Comparison of ENCODE assay signal across 15 cellular contexts in genomic region chr12:56679834-56680575, GRCh38. TPM values are rescaled to one million over a fixed set of nuclear protein-coding genes. Genes with fewer than 3 reads are reported as not detected.
A peak's percentile ranks its signal among the peaks of the same experiment; 100 is the strongest.
DNase-seq lines count a peak whose midpoint lies in the region; ATAC-seq, FAIRE-seq and TF ChIP-seq lines count a peak whose summit lies in the region.
"Had no signal": no experiment of that assay in that cellular context is flagged by ENCODE, and none has a peak within 500 bp of the region (broad histone marks: within the 10 kb centered on the region; RNA-seq: fewer than 3 reads in every experiment).

No MANE protein-coding gene starts in this region.

- TF ChIP-seq EP300 in HepG2 (IDR thresholded peaks at IDR 0.05; ENCODE audit: low read depth in 2 of 2, low read length in 2 of 2) (no peak), HepG2 (CRISPR knock-in tag; IDR thresholded peaks at IDR 0.05; ENCODE audit: borderline replicate concordance) (no peak)

- H3K27me3 ChIP-seq in right lobe of liver: no peaks in the 10 kb centered on the region
- H3K27me3 ChIP-seq in HepG2 (ENCODE audit: control insufficient read depth in 1 of 2, insufficient read depth in 2 of 2, low read length in 2 of 2): no peaks in the 10 kb centered on the region
- H3K27me3 ChIP-seq: testis had no signal

- DNase-seq in right lobe of liver: peak in 2 of 3 donors; percentile 12 to 31
- no peak for DNase-seq in HepG2 (ENCODE audit: low spot score)
- no peak for DNase-seq in T-helper 2 cell treated with Interferon-gamma antibody and Interleukin-4, amounts not matched to agents 5 μg/mL and 100 μg/mL, for 36 hours (ENCODE audit: low spot score)
- DNase-seq in immature natural killer cell: no peak
- DNase-seq in stimulated activated naive CD8-positive, alpha-beta T cell treated with anti-CD3 and anti-CD28 coated beads, Interleukin-15, amount 100 ng/mL, for 72 hours: no peak
- DNase-seq in stimulated activated CD4-positive, alpha-beta T cell treated with anti-CD3 and anti-CD28 coated beads, Interleukin-4, amount 100 ng/mL, for 24 hours: no peak
- no peak for DNase-seq in pons (ENCODE audit: low spot score)
- DNase-seq: foreskin fibroblast, NCI-H187, NCI-H524 treated with DMSO at 0.1 percent for 48 hours, testis had no signal

- no peak for TF ChIP-seq CTCF in right lobe of liver (IDR thresholded peaks at IDR 0.05)
- no peak for TF ChIP-seq CTCF in HepG2 (CRISPR knock-in tag; IDR thresholded peaks at IDR 0.05)

- H3K4me1 ChIP-seq in right lobe of liver (peaks cover 0 to 50% (median 14%) of the 10 kb centered on the region in 4 donors), HepG2 (ENCODE audit: insufficient read depth, low read length) (peaks cover 80% of the 10 kb centered on the region)

- peaks cover 38% of the 10 kb centered on the region for H3K4me1 Mint-ChIP-seq in T-helper 2 cell treated with Interferon-gamma antibody and Interleukin-4, amounts not matched to agents 5 μg/mL and 100 μg/mL, for 36 hours (ENCODE audit: low read depth)
- H3K4me1 Mint-ChIP-seq in immature natural killer cell: peaks cover 65 to 74% of the 10 kb centered on the region in 2 donors
- peaks cover 90% of the 10 kb centered on the region for H3K4me1 Mint-ChIP-seq in stimulated activated naive CD8-positive, alpha-beta T cell treated with anti-CD3 and anti-CD28 coated beads, Interleukin-15, amount 100 ng/mL, for 72 hours

- H3K9me3 ChIP-seq in right lobe of liver (no peaks in the 10 kb centered on the region), HepG2 (ENCODE audit: low read length) (no peaks in the 10 kb centered on the region)
- H3K9me3 ChIP-seq: testis had no signal

- in situ Hi-C loops in HepG2 (cut with HindIII; ENCODE audit: extremely low pct_ligation_motif_present, low pct_unique_long_range_greater_than_20kb): no loop called here

- H3K4me3 Mint-ChIP-seq in T-helper 2 cell treated with Interferon-gamma antibody and Interleukin-4, amounts not matched to agents 5 μg/mL and 100 μg/mL, for 36 hours: no peak overlapping the region
- H3K4me3 Mint-ChIP-seq in immature natural killer cell: peak overlapping the region in 1 of 5 donors; percentile 21
- peak overlapping the region; percentile 29 to 44 for H3K4me3 Mint-ChIP-seq in stimulated activated naive CD8-positive, alpha-beta T cell treated with anti-CD3 and anti-CD28 coated beads, Interleukin-15, amount 100 ng/mL, for 72 hours
- H3K4me3 Mint-ChIP-seq: B cell had no signal

- H3K79me2 ChIP-seq in HepG2 (ENCODE audit: insufficient read depth, low read length): peaks cover 96% of the 10 kb centered on the region

- intact Hi-C loops in right lobe of liver (cut with DNase I) (no loop called here), HepG2 (cut with micrococcal nuclease; ENCODE audit: unreplicated experiment) (no loop called here)

- POLR2A ChIA-PET in HepG2 (lab: Yijun Ruan, JAX): interaction anchor here (0.6 to 1.0 kb wide), 4 partner anchors 8 to 43 kb away, joined by 3 to 5 read pairs (median 4); partner anchors contain the start of gene PTGES3

- no peak for FAIRE-seq in HepG2 (lab: Jason Lieb, UNC)

- H3K9ac ChIP-seq in HepG2 (ENCODE audit: insufficient read depth, low read depth, low read length): no peak overlapping the region

- CTCF ChIA-PET in HepG2 (lab: Yijun Ruan, JAX; ENCODE audit: low intra/inter-chr PET ratio, low total read pairs): no interaction called here

- no peak overlapping the region for H3K4me2 ChIP-seq in HepG2 (ENCODE audit: low read depth, low read length)

- H4K20me1 ChIP-seq in HepG2 (ENCODE audit: insufficient read depth, low read length): peaks cover 81% of the 10 kb centered on the region

- H3K36me3 ChIP-seq in right lobe of liver: peaks cover 0 to 13% (median under 1%) of the 10 kb centered on the region in 4 donors
- H3K36me3 ChIP-seq in HepG2 (replicated peaks in 1 of 2; ENCODE audit: control insufficient read depth in 1 of 2, insufficient read depth in 2 of 2, low read length in 2 of 2): peaks cover 6 to 31% of the 10 kb centered on the region in 2 experiments; a peak in 3 of 5 replicates

- TF ChIP-seq POLR2A in right lobe of liver (IDR thresholded peaks at IDR 0.05): no peak
- TF ChIP-seq POLR2A in HepG2 (IDR thresholded peaks at IDR 0.05; ENCODE audit: insufficient read depth in 1 of 2, low read depth in 2 of 2, low read length in 2 of 2): 0 out of 4 replicates have a peak, but pooled peaks of 1 of the 2 experiments have one; percentile 13

- H3K27ac Mint-ChIP-seq in T-helper 2 cell treated with Interferon-gamma antibody and Interleukin-4, amounts not matched to agents 5 μg/mL and 100 μg/mL, for 36 hours: peak overlapping the region; percentile 1
- H3K27ac Mint-ChIP-seq in immature natural killer cell: peak overlapping the region in 5 of 6 donors; percentile 17 to 65 (median 51)
- peak overlapping the region; percentile 6 to 59 for H3K27ac Mint-ChIP-seq in stimulated activated naive CD8-positive, alpha-beta T cell treated with anti-CD3 and anti-CD28 coated beads, Interleukin-15, amount 100 ng/mL, for 72 hours
- H3K27ac Mint-ChIP-seq: B cell had no signal

- no peaks in the 10 kb centered on the region for H3K9me3 Mint-ChIP-seq in T-helper 2 cell treated with Interferon-gamma antibody and Interleukin-4, amounts not matched to agents 5 μg/mL and 100 μg/mL, for 36 hours
- no peaks in the 10 kb centered on the region for H3K9me3 Mint-ChIP-seq in immature natural killer cell
- no peaks in the 10 kb centered on the region for H3K9me3 Mint-ChIP-seq in stimulated activated naive CD8-positive, alpha-beta T cell treated with anti-CD3 and anti-CD28 coated beads, Interleukin-15, amount 100 ng/mL, for 72 hours

- ATAC-seq in right lobe of liver (no peak), HepG2 (no peak), GM18511 (IDR thresholded peaks at IDR 0.05; ENCODE audit: unreplicated experiment) (no peak)
- ATAC-seq in stimulated activated naive CD8-positive, alpha-beta T cell treated with anti-CD3 and anti-CD28 coated beads, Interleukin-15, amount 100 ng/mL, for 72 hours: no peak

- H3K27ac ChIP-seq in right lobe of liver (no peak overlapping the region), HepG2 (ENCODE audit: extremely low read length, insufficient read depth, low read length) (no peak overlapping the region)
- H3K27ac ChIP-seq: skin epidermis, testis had no signal

- H3K27me3 Mint-ChIP-seq in T-helper 2 cell treated with Interferon-gamma antibody and Interleukin-4, amounts not matched to agents 5 μg/mL and 100 μg/mL, for 36 hours (ENCODE audit: low read depth): no peaks in the 10 kb centered on the region
- peaks cover 6 to 10% (median 7%) of the 10 kb centered on the region in 3 donors for H3K27me3 Mint-ChIP-seq in immature natural killer cell (ENCODE audit: low read depth in 3 of 3)
- no peaks in the 10 kb centered on the region for H3K27me3 Mint-ChIP-seq in stimulated activated naive CD8-positive, alpha-beta T cell treated with anti-CD3 and anti-CD28 coated beads, Interleukin-15, amount 100 ng/mL, for 72 hours
- H3K27me3 Mint-ChIP-seq: B cell had no signal

- WGBS in right lobe of liver (ENCODE audit: insufficient coverage, low coverage, low lambda C conversion rate, missing lambda C conversion rate): 69% methylated on average over 13 of the region's 15 CpGs
- 92% methylated on average over 15 of the region's 15 CpGs for WGBS in HepG2 (ENCODE audit: low lambda C conversion rate)

- TF ChIP-seq RAD21 in HepG2 (CRISPR knock-in tag; IDR thresholded peaks at IDR 0.05): no peak

- H3K4me3 ChIP-seq in right lobe of liver (no peak overlapping the region), HepG2 (replicated peaks in 1 of 3; ENCODE audit: insufficient read depth in 1 of 3, low read depth in 2 of 3, low read length in 3 of 3) (no peak overlapping the region)
- H3K4me3 ChIP-seq: lung, skin epidermis, testis had no signal

- H2AFZ ChIP-seq in HepG2 (ENCODE audit: low read length): no peak overlapping the region

- H3K36me3 Mint-ChIP-seq in T-helper 2 cell treated with Interferon-gamma antibody and Interleukin-4, amounts not matched to agents 5 μg/mL and 100 μg/mL, for 36 hours (ENCODE audit: low read depth): peaks cover 62% of the 10 kb centered on the region
- H3K36me3 Mint-ChIP-seq in immature natural killer cell: peaks cover 3 to 4% (median 4%) of the 10 kb centered on the region in 3 donors

- no TSS peak for BruUV-seq in HepG2 (replicated peaks; lab: Mats Ljungman, UMichigan)

RNA-seq across cellular contexts. Expression of gene PTGES3, which starts 8.1 kb away (rescaled TPM):
- total RNA-seq in right lobe of liver: 100 to 1,000 TPM in 2 of 6 experiments, 10 to 100 TPM in 4; 70.0 to 184 (median 81.8) TPM
- total RNA-seq in HepG2 (2016; rRNA removed; fragmentation: Illumina TruSeq; extraction: Trizol): 159 and 290 TPM in 2 replicates
- 36.7 and 44.1 TPM in 2 replicates for total RNA-seq in HepG2 (2016; cell fraction: cytosol; rRNA removed; fragmentation: Illumina TruSeq; extraction: Trizol; ENCODE audit: low read depth)
- total RNA-seq in HepG2 (2016; cell fraction: insoluble cytoplasmic fraction; rRNA removed; fragmentation: Illumina TruSeq; extraction: Trizol): 170 and 269 TPM in 2 replicates
- 155 and 168 TPM in 2 replicates for total RNA-seq in HepG2 (2016; cell fraction: membrane; rRNA removed; fragmentation: Illumina TruSeq; extraction: Trizol)
- total RNA-seq in HepG2 (2016; cell fraction: nucleus; rRNA removed; fragmentation: Illumina TruSeq; extraction: Trizol): 118 and 124 TPM in 2 replicates
- 43.7 and 54.4 TPM in 2 replicates for polyA plus RNA-seq in HepG2 (2011; rRNA removed)
- polyA plus RNA-seq in HepG2 (2011; cell fraction: cytosol; rRNA removed): 23.9 and 37.8 TPM in 2 replicates
- polyA plus RNA-seq in HepG2 (2011; cell fraction: nucleus; rRNA removed): 16.1 and 21.1 TPM in 2 replicates
- 244 and 265 TPM in 2 replicates for polyA plus RNA-seq in HepG2 (2012)
- 58.0 and 58.7 TPM in 2 replicates for polyA plus RNA-seq in HepG2 (2016; cell fraction: cytosol; fragmentation: Illumina TruSeq; extraction: Trizol; ENCODE audit: low read depth)
- polyA plus RNA-seq in HepG2 (2016; cell fraction: insoluble cytoplasmic fraction; fragmentation: Illumina TruSeq; extraction: Trizol; ENCODE audit: low read depth): 452 and 465 TPM in 2 replicates
- 140 and 145 TPM in 2 replicates for polyA plus RNA-seq in HepG2 (2016; cell fraction: membrane; fragmentation: Illumina TruSeq; extraction: Trizol; ENCODE audit: low read depth)
- 228 and 240 TPM in 2 replicates for polyA plus RNA-seq in HepG2 (2016; cell fraction: nucleus; fragmentation: Illumina TruSeq; extraction: Trizol; ENCODE audit: insufficient read depth, low read depth)
- 15.3 and 29.9 TPM in 2 replicates for polyA minus RNA-seq in HepG2 (2011; rRNA and poly(A)+ RNA removed; ENCODE audit: low replicate concordance)
- 57.2 and 64.6 TPM in 2 replicates for polyA minus RNA-seq in HepG2 (2011; cell fraction: cytosol; rRNA and poly(A)+ RNA removed)
- polyA minus RNA-seq in HepG2 (2011; cell fraction: nucleus; rRNA and poly(A)+ RNA removed): 23.0 and 29.1 TPM in 2 replicates
- 100 to 1,000 TPM; 175 to 222 (median 180) TPM for polyA plus RNA-seq in immature natural killer cell

RNA-seq across cellular contexts. Expression of gene ATP5F1B, which starts 34.2 kb away (rescaled TPM):
- total RNA-seq in right lobe of liver (100 to 1,000 TPM; 346 to 535 (median 362) TPM), HepG2 (2016; rRNA removed; fragmentation: Illumina TruSeq; extraction: Trizol) (1,051 and 1,399 TPM in 2 replicates)
- 224 and 228 TPM in 2 replicates for total RNA-seq in HepG2 (2016; cell fraction: cytosol; rRNA removed; fragmentation: Illumina TruSeq; extraction: Trizol; ENCODE audit: low read depth)
- 1,021 and 1,411 TPM in 2 replicates for total RNA-seq in HepG2 (2016; cell fraction: insoluble cytoplasmic fraction; rRNA removed; fragmentation: Illumina TruSeq; extraction: Trizol)
- total RNA-seq in HepG2 (2016; cell fraction: membrane; rRNA removed; fragmentation: Illumina TruSeq; extraction: Trizol): 344 and 367 TPM in 2 replicates
- 359 and 382 TPM in 2 replicates for total RNA-seq in HepG2 (2016; cell fraction: nucleus; rRNA removed; fragmentation: Illumina TruSeq; extraction: Trizol)
- polyA plus RNA-seq in HepG2 (2011; rRNA removed) (985 and 1,180 TPM in 2 replicates), immature natural killer cell (1,000 to 10,000 TPM in 1 of 3 donors, 100 to 1,000 TPM in 2; 795 to 1,475 (median 867) TPM)
- polyA plus RNA-seq in HepG2 (2011; cell fraction: cytosol; rRNA removed): 961 and 1,057 TPM in 2 replicates
- polyA plus RNA-seq in HepG2 (2011; cell fraction: nucleus; rRNA removed): 521 and 614 TPM in 2 replicates
- 690 and 871 TPM in 2 replicates for polyA plus RNA-seq in HepG2 (2012)
- 156 and 174 TPM in 2 replicates for polyA plus RNA-seq in HepG2 (2016; cell fraction: cytosol; fragmentation: Illumina TruSeq; extraction: Trizol; ENCODE audit: low read depth)
- 1,081 and 1,136 TPM in 2 replicates for polyA plus RNA-seq in HepG2 (2016; cell fraction: insoluble cytoplasmic fraction; fragmentation: Illumina TruSeq; extraction: Trizol; ENCODE audit: low read depth)
- polyA plus RNA-seq in HepG2 (2016; cell fraction: membrane; fragmentation: Illumina TruSeq; extraction: Trizol; ENCODE audit: low read depth): 252 and 280 TPM in 2 replicates
- polyA plus RNA-seq in HepG2 (2016; cell fraction: nucleus; fragmentation: Illumina TruSeq; extraction: Trizol; ENCODE audit: insufficient read depth, low read depth): 530 and 544 TPM in 2 replicates
- polyA minus RNA-seq in HepG2 (2011; rRNA and poly(A)+ RNA removed; ENCODE audit: low replicate concordance): 2,113 and 3,228 TPM in 2 replicates
- polyA minus RNA-seq in HepG2 (2011; cell fraction: cytosol; rRNA and poly(A)+ RNA removed): 569 and 591 TPM in 2 replicates
- polyA minus RNA-seq in HepG2 (2011; cell fraction: nucleus; rRNA and poly(A)+ RNA removed): 160 and 202 TPM in 2 replicates

RNA-seq across cellular contexts. Expression of gene NACA, which starts 45.1 kb away (rescaled TPM):
- total RNA-seq in right lobe of liver: 100 to 1,000 TPM; 218 to 501 (median 330) TPM
- total RNA-seq in HepG2 (2016; rRNA removed; fragmentation: Illumina TruSeq; extraction: Trizol): 1,700 and 2,295 TPM in 2 replicates
- total RNA-seq in HepG2 (2016; cell fraction: cytosol; rRNA removed; fragmentation: Illumina TruSeq; extraction: Trizol; ENCODE audit: low read depth): 1,346 and 1,631 TPM in 2 replicates
- total RNA-seq in HepG2 (2016; cell fraction: insoluble cytoplasmic fraction; rRNA removed; fragmentation: Illumina TruSeq; extraction: Trizol): 1,693 and 2,342 TPM in 2 replicates
- 2,301 and 2,703 TPM in 2 replicates for total RNA-seq in HepG2 (2016; cell fraction: membrane; rRNA removed; fragmentation: Illumina TruSeq; extraction: Trizol)
- total RNA-seq in HepG2 (2016; cell fraction: nucleus; rRNA removed; fragmentation: Illumina TruSeq; extraction: Trizol): 536 and 558 TPM in 2 replicates
- polyA plus RNA-seq in HepG2 (2011; rRNA removed): 688 and 799 TPM in 2 replicates
- 537 and 762 TPM in 2 replicates for polyA plus RNA-seq in HepG2 (2011; cell fraction: cytosol; rRNA removed)
- 98.1 and 131 TPM in 2 replicates for polyA plus RNA-seq in HepG2 (2011; cell fraction: nucleus; rRNA removed)
- polyA plus RNA-seq in HepG2 (2012): 1,697 and 1,960 TPM in 2 replicates
- polyA plus RNA-seq in HepG2 (2016; cell fraction: cytosol; fragmentation: Illumina TruSeq; extraction: Trizol; ENCODE audit: low read depth): 1,551 and 1,609 TPM in 2 replicates
- polyA plus RNA-seq in HepG2 (2016; cell fraction: insoluble cytoplasmic fraction; fragmentation: Illumina TruSeq; extraction: Trizol; ENCODE audit: low read depth): 1,930 and 2,097 TPM in 2 replicates
- 2,028 and 2,269 TPM in 2 replicates for polyA plus RNA-seq in HepG2 (2016; cell fraction: membrane; fragmentation: Illumina TruSeq; extraction: Trizol; ENCODE audit: low read depth)
- polyA plus RNA-seq in HepG2 (2016; cell fraction: nucleus; fragmentation: Illumina TruSeq; extraction: Trizol; ENCODE audit: insufficient read depth, low read depth): 833 and 868 TPM in 2 replicates
- 250 and 557 TPM in 2 replicates for polyA minus RNA-seq in HepG2 (2011; rRNA and poly(A)+ RNA removed; ENCODE audit: low replicate concordance)
- 139 and 145 TPM in 2 replicates for polyA minus RNA-seq in HepG2 (2011; cell fraction: cytosol; rRNA and poly(A)+ RNA removed)
- 70.6 and 115 TPM in 2 replicates for polyA minus RNA-seq in HepG2 (2011; cell fraction: nucleus; rRNA and poly(A)+ RNA removed)
- 100 to 1,000 TPM; 662 to 819 (median 747) TPM for polyA plus RNA-seq in immature natural killer cell

RNA-seq across cellular contexts. Expression of gene BAZ2A, which starts 49.9 kb away (rescaled TPM):
- total RNA-seq in right lobe of liver (10 to 100 TPM; 21.8 to 45.7 (median 33.4) TPM), HepG2 (2016; rRNA removed; fragmentation: Illumina TruSeq; extraction: Trizol) (21.8 and 25.5 TPM in 2 replicates)
- total RNA-seq in HepG2 (2016; cell fraction: cytosol; rRNA removed; fragmentation: Illumina TruSeq; extraction: Trizol; ENCODE audit: low read depth): 7.5 and 9.3 TPM in 2 replicates
- total RNA-seq in HepG2 (2016; cell fraction: insoluble cytoplasmic fraction; rRNA removed; fragmentation: Illumina TruSeq; extraction: Trizol): 19.6 and 20.3 TPM in 2 replicates
- 10.4 and 11.5 TPM in 2 replicates for total RNA-seq in HepG2 (2016; cell fraction: membrane; rRNA removed; fragmentation: Illumina TruSeq; extraction: Trizol)
- total RNA-seq in HepG2 (2016; cell fraction: nucleus; rRNA removed; fragmentation: Illumina TruSeq; extraction: Trizol): 26.9 and 27.3 TPM in 2 replicates
- polyA plus RNA-seq in HepG2 (2011; rRNA removed) (63.5 and 73.5 TPM in 2 replicates), immature natural killer cell (10 to 100 TPM in 2 of 3 donors, 1 to 10 TPM in 1; 6.5 to 37.5 (median 11.9) TPM)
- polyA plus RNA-seq in HepG2 (2011; cell fraction: cytosol; rRNA removed): 26.0 and 27.6 TPM in 2 replicates
- 119 and 134 TPM in 2 replicates for polyA plus RNA-seq in HepG2 (2011; cell fraction: nucleus; rRNA removed)
- 46.0 and 50.1 TPM in 2 replicates for polyA plus RNA-seq in HepG2 (2012)
- polyA plus RNA-seq in HepG2 (2016; cell fraction: cytosol; fragmentation: Illumina TruSeq; extraction: Trizol; ENCODE audit: low read depth): 0.96 and 1.7 TPM in 2 replicates
- 18.5 and 25.0 TPM in 2 replicates for polyA plus RNA-seq in HepG2 (2016; cell fraction: insoluble cytoplasmic fraction; fragmentation: Illumina TruSeq; extraction: Trizol; ENCODE audit: low read depth)
- polyA plus RNA-seq in HepG2 (2016; cell fraction: membrane; fragmentation: Illumina TruSeq; extraction: Trizol; ENCODE audit: low read depth): 4.6 and 4.7 TPM in 2 replicates
- polyA plus RNA-seq in HepG2 (2016; cell fraction: nucleus; fragmentation: Illumina TruSeq; extraction: Trizol; ENCODE audit: insufficient read depth, low read depth): 52.0 and 52.8 TPM in 2 replicates
- polyA minus RNA-seq in HepG2 (2011; rRNA and poly(A)+ RNA removed; ENCODE audit: low replicate concordance): 99.4 and 117 TPM in 2 replicates
- 47.0 and 52.8 TPM in 2 replicates for polyA minus RNA-seq in HepG2 (2011; cell fraction: cytosol; rRNA and poly(A)+ RNA removed)
- polyA minus RNA-seq in HepG2 (2011; cell fraction: nucleus; rRNA and poly(A)+ RNA removed): 86.6 and 108 TPM in 2 replicates

Comparison
In these comparisons a context has a peak if more than half of its experiments do, and no peak if none do; other contexts are left out.
1. DNase-seq: peak in right lobe of liver (2 of 3); none in HepG2 (single experiment), T-helper 2 cell treated with Interferon-gamma antibody and Interleukin-4, amounts not matched to agents 5 μg/mL and 100 μg/mL, for 36 hours (single experiment), immature natural killer cell (0 of 3), stimulated activated naive CD8-positive, alpha-beta T cell treated with anti-CD3 and anti-CD28 coated beads, Interleukin-15, amount 100 ng/mL, for 72 hours (0 of 2), stimulated activated CD4-positive, alpha-beta T cell treated with anti-CD3 and anti-CD28 coated beads, Interleukin-4, amount 100 ng/mL, for 24 hours (single experiment) and pons (single experiment).
2. H3K27ac Mint-ChIP-seq: peak in every context shown above with its lines; median percentile 51 in immature natural killer cell; 32 in stimulated activated naive CD8-positive, alpha-beta T cell treated with anti-CD3 and anti-CD28 coated beads, Interleukin-15, amount 100 ng/mL, for 72 hours; 1 in T-helper 2 cell treated with Interferon-gamma antibody and Interleukin-4, amounts not matched to agents 5 μg/mL and 100 μg/mL, for 36 hours.